In genomic region chr11:106765849-106766248, GRCh38 we compare ENCODE assay signal across 19 cellular contexts.
DNase-seq lines count a peak whose midpoint lies in the region; ATAC-seq and TF ChIP-seq lines count a peak whose summit lies in the region.
"Had no signal": no experiment of that assay in that cellular context is flagged by ENCODE, and none has a peak within 500 bp of the region (broad histone marks: within the 10 kb centered on the region; RNA-seq: fewer than 3 reads in every experiment).

No MANE protein-coding gene starts in this region.

- H3K9ac ChIP-seq in neuronal stem cell (ENCODE audit: low read depth, low read length, poor library complexity): no peak overlapping the region
- H3K9ac ChIP-seq in MM.1S (ENCODE audit: low read length): no peak overlapping the region

- peak; percentile 10 for DNase-seq in GM23338 (ENCODE audit: low spot score)
- DNase-seq in NCI-H524 (lab: John Stamatoyannopoulos, UW): peak; percentile 10 to 72
- DNase-seq in glutamatergic neuron: no peak
- peak; percentile 20 for DNase-seq in neuronal stem cell (ENCODE audit: low spot score)
- DNase-seq in MM.1S: no peak
- DNase-seq in caudate nucleus (lab: John Stamatoyannopoulos, UW): no peak
- DNase-seq: Caco-2; CD4-positive, alpha-beta T cell; DMS153; EL; KG1; NCI-H1417 treated with DMSO at 0.1 percent for 48 hours; NCI-H187 treated with DMSO at 0.1 percent for 48 hours; NCI-H345; NCI-H526 treated with DMSO at 0.1 percent for 48 hours; SHP77 had no signal

- H3K14ac ChIP-seq in neuronal stem cell (ENCODE audit: low read length): no peak overlapping the region

- H3K79me1 ChIP-seq in neuronal stem cell (ENCODE audit: low read depth, low read length): no peaks in the 10 kb centered on the region

- H3K9me3 Mint-ChIP-seq in GM23338: no peaks in the 10 kb centered on the region
- no peaks in the 10 kb centered on the region for H3K9me3 Mint-ChIP-seq in glutamatergic neuron (ENCODE audit: unreplicated experiment)

- H3K27ac Mint-ChIP-seq in GM23338 (peak overlapping the region; percentile 65; the same call in 1 of the 2 replicates), glutamatergic neuron (ENCODE audit: unreplicated experiment) (peak overlapping the region; percentile 76)
- H3K27ac Mint-ChIP-seq: CD4-positive, alpha-beta T cell had no signal

- H3K4me1 ChIP-seq in GM23338 (ENCODE audit: insufficient read depth) (peaks cover 9% of the 10 kb centered on the region), neuronal stem cell (ENCODE audit: control insufficient read depth in 2 of 2, insufficient read depth in 1 of 2, low read depth in 1 of 2, low read length in 2 of 2) (peaks cover 0 to 9% of the 10 kb centered on the region in 2 donors), MM.1S (ENCODE audit: low read length) (no peaks in the 10 kb centered on the region)
- H3K4me1 ChIP-seq: A549, Caco-2 had no signal

- H3K27me3 Mint-ChIP-seq in GM23338 (ENCODE audit: insufficient read depth, low read depth, poor library complexity) (no peaks in the 10 kb centered on the region), glutamatergic neuron (ENCODE audit: unreplicated experiment) (no peaks in the 10 kb centered on the region)
- H3K27me3 Mint-ChIP-seq: CD4-positive, alpha-beta T cell had no signal

- H2BK5ac ChIP-seq in neuronal stem cell (ENCODE audit: low read length): no peak overlapping the region

- H3K9me2 ChIP-seq in GM23338 (ENCODE audit: insufficient read depth) (no peaks in the 10 kb centered on the region), MM.1S (replicated peaks; ENCODE audit: insufficient read depth, low read length) (no peaks in the 10 kb centered on the region)

- H3K23ac ChIP-seq in neuronal stem cell (ENCODE audit: low read depth, low read length, poor library complexity): no peak overlapping the region

- H3K79me2 ChIP-seq in GM23338 (replicated peaks; ENCODE audit: insufficient read depth): no peaks in the 10 kb centered on the region
- no peaks in the 10 kb centered on the region for H3K79me2 ChIP-seq in MM.1S (ENCODE audit: low read length)

- H3K4ac ChIP-seq in neuronal stem cell (ENCODE audit: low read length): no peak overlapping the region

- TF ChIP-seq CTCF in GM23338 (conservative IDR thresholded peaks at IDR 0.05; ENCODE audit: low read depth in 2 of 2): no peak
- no peak for TF ChIP-seq CTCF in glutamatergic neuron (IDR thresholded peaks at IDR 0.05; ENCODE audit: partially characterized antibody, unreplicated experiment)
- no peak for TF ChIP-seq CTCF in MM.1S (IDR thresholded peaks at IDR 0.05; ENCODE audit: low read length)

- H3K4me3 Mint-ChIP-seq in GM23338: no peak overlapping the region
- H3K4me3 Mint-ChIP-seq in glutamatergic neuron (ENCODE audit: unreplicated experiment): peak overlapping the region; percentile 63
- H3K4me3 Mint-ChIP-seq: CD4-positive, alpha-beta T cell had no signal

- H4K8ac ChIP-seq in neuronal stem cell (ENCODE audit: low read depth, low read length): no peak overlapping the region

- H3K4me2 ChIP-seq in GM23338 (no peak overlapping the region), neuronal stem cell (ENCODE audit: insufficient read depth, low read length, poor library complexity, severe bottlenecking) (no peak overlapping the region), MM.1S (ENCODE audit: low read depth, low read length) (no peak overlapping the region)
- H3K4me2 ChIP-seq: A549 had no signal

- H3K4me3 ChIP-seq in GM23338: no peak overlapping the region
- no peak overlapping the region for H3K4me3 ChIP-seq in neuronal stem cell (ENCODE audit: low read length in 2 of 2)
- no peak overlapping the region for H3K4me3 ChIP-seq in MM.1S (ENCODE audit: low read length)
- H3K4me3 ChIP-seq: A549, SK-N-MC had no signal

- H4K20me1 ChIP-seq in GM23338 (replicated peaks; ENCODE audit: insufficient read depth): no peaks in the 10 kb centered on the region
- H4K20me1 ChIP-seq in MM.1S (ENCODE audit: insufficient read depth, low read length): no peaks in the 10 kb centered on the region

- H2AK5ac ChIP-seq in neuronal stem cell (ENCODE audit: low read depth, low read length): no peak overlapping the region

- H3K27ac ChIP-seq in GM23338 (ENCODE audit: low read depth): no peak overlapping the region
- no peak overlapping the region for H3K27ac ChIP-seq in neuronal stem cell (replicated peaks; ENCODE audit: low read length)
- no peak overlapping the region for H3K27ac ChIP-seq in MM.1S (ENCODE audit: low read length)
- no peak overlapping the region for H3K27ac ChIP-seq in caudate nucleus (ENCODE audit: low read depth, low read length)
- H3K27ac ChIP-seq: A549, SK-N-MC had no signal

- H3K36me3 Mint-ChIP-seq in GM23338 (ENCODE audit: low read depth): no peaks in the 10 kb centered on the region
- no peaks in the 10 kb centered on the region for H3K36me3 Mint-ChIP-seq in glutamatergic neuron (ENCODE audit: unreplicated experiment)

- no peak overlapping the region for H2AFZ ChIP-seq in GM23338
- H2AFZ ChIP-seq in neuronal stem cell (ENCODE audit: low read length): no peak overlapping the region
- H2AFZ ChIP-seq in MM.1S (ENCODE audit: low read length): no peak overlapping the region

- H3K9me3 ChIP-seq in neuronal stem cell (replicated peaks in 1 of 2; ENCODE audit: control insufficient read depth in 2 of 2, insufficient read depth in 1 of 2, low read depth in 1 of 2, low read length in 2 of 2): no peaks in the 10 kb centered on the region
- no peaks in the 10 kb centered on the region for H3K9me3 ChIP-seq in MM.1S (replicated peaks; ENCODE audit: insufficient read depth, low read length)
- H3K9me3 ChIP-seq: A549, Caco-2 had no signal

- H2BK12ac ChIP-seq in neuronal stem cell (ENCODE audit: low read length): no peak overlapping the region

- no peaks in the 10 kb centered on the region for H3K36me3 ChIP-seq in GM23338 (ENCODE audit: insufficient read depth)
- no peaks in the 10 kb centered on the region for H3K36me3 ChIP-seq in neuronal stem cell (replicated peaks in 1 of 2; ENCODE audit: control insufficient read depth in 2 of 2, insufficient read depth in 2 of 2, low read length in 2 of 2)
- H3K36me3 ChIP-seq in MM.1S (replicated peaks; ENCODE audit: insufficient read depth, low read length): no peaks in the 10 kb centered on the region

- H3F3A ChIP-seq in GM23338 (replicated peaks; ENCODE audit: low read depth): no peaks in the 10 kb centered on the region
- H3F3A ChIP-seq in MM.1S (ENCODE audit: insufficient read depth, low read length): no peaks in the 10 kb centered on the region

- H3K4me1 Mint-ChIP-seq in GM23338 (peaks cover 22% of the 10 kb centered on the region), glutamatergic neuron (ENCODE audit: low read depth, unreplicated experiment) (peaks cover 16% of the 10 kb centered on the region)

- ATAC-seq in GM23338 (no peak), GM19023 (IDR thresholded peaks at IDR 0.05; ENCODE audit: unreplicated experiment) (no peak)
- ATAC-seq: A549 had no signal

- H4K91ac ChIP-seq in neuronal stem cell (ENCODE audit: low read depth, low read length, poor library complexity): no peak overlapping the region

- H3K27me3 ChIP-seq in GM23338 (ENCODE audit: insufficient read depth): no peaks in the 10 kb centered on the region
- H3K27me3 ChIP-seq in neuronal stem cell (ENCODE audit: control insufficient read depth in 3 of 3, insufficient read depth in 3 of 3, low read depth in 1 of 3, low read length in 3 of 3): no peaks in the 10 kb centered on the region
- no peaks in the 10 kb centered on the region for H3K27me3 ChIP-seq in MM.1S (replicated peaks; ENCODE audit: insufficient read depth, low read length)

- no peak overlapping the region for H3K18ac ChIP-seq in neuronal stem cell (ENCODE audit: low read length)

- H2BK120ac ChIP-seq in neuronal stem cell (ENCODE audit: low read depth, low read length): no peak overlapping the region

- no peak overlapping the region for H2BK15ac ChIP-seq in neuronal stem cell (ENCODE audit: low read length)

TF ChIP-seq in GM23338, 12 proteins besides CTCF, POLR2A, EP300 and RAD21 (continues in another document):
- no peak for TF ChIP-seq ZNF331 (CRISPR knock-in tag; IDR thresholded peaks at IDR 0.05; ENCODE audit: low read depth)
- no peak for TF ChIP-seq STAT1 (IDR thresholded peaks at IDR 0.05; ENCODE audit: unreplicated experiment)
- no peak for TF ChIP-seq POLR2AphosphoS5 (IDR thresholded peaks at IDR 0.05; ENCODE audit: low read depth)
- TF ChIP-seq ZNF114 (CRISPR knock-in tag; IDR thresholded peaks at IDR 0.05): no peak
- TF ChIP-seq EZH2phosphoT487 (IDR thresholded peaks at IDR 0.05; ENCODE audit: unreplicated experiment): no peak
- TF ChIP-seq JUNB (IDR thresholded peaks at IDR 0.05; ENCODE audit: unreplicated experiment): no peak

Comparison
In these comparisons a context has a peak if more than half of its experiments do, and no peak if none do; other contexts are left out.
1. DNase-seq: peak in GM23338 (single experiment), NCI-H524 (2 of 2) and neuronal stem cell (single experiment); none in glutamatergic neuron (single experiment), MM.1S (single experiment) and caudate nucleus (0 of 61).